10 cellular contexts compared by ENCODE assay signal in genomic region chr6:138088307-138088744, GRCh38. TPM values are rescaled to one million over a fixed set of nuclear protein-coding genes. Genes with fewer than 3 reads are reported as not detected.
A peak's percentile ranks its signal among the peaks of the same experiment; 100 is the strongest.
DNase-seq lines count a peak whose midpoint lies in the region; ATAC-seq, FAIRE-seq and TF ChIP-seq lines count a peak whose summit lies in the region.
"Had no signal": no experiment of that assay in that cellular context is flagged by ENCODE, and none has a peak within 500 bp of the region (broad histone marks: within the 10 kb centered on the region; RNA-seq: fewer than 3 reads in every experiment).

No MANE protein-coding gene starts in this region.

- peak overlapping the region in 3 of 4 donors; percentile 31 to 74 (median 67) for H3K27ac ChIP-seq in gastroesophageal sphincter

- no peak for FAIRE-seq in urothelium cell line (lab: Jason Lieb, UNC)

- TF ChIP-seq POLR2A in gastroesophageal sphincter (IDR thresholded peaks at IDR 0.05): no peak

- H3K4me3 ChIP-seq in gastroesophageal sphincter: no peak overlapping the region

- peaks cover 0 to 9% (median 4%) of the 10 kb centered on the region in 3 donors for H3K4me1 ChIP-seq in gastroesophageal sphincter

- H3K36me3 ChIP-seq in gastroesophageal sphincter: peaks cover 0 to 27% of the 10 kb centered on the region in 2 donors

- in situ Hi-C loops in SK-MEL-5 (cut with HindIII; ENCODE audit: low pct_unique_long_range_greater_than_20kb, low sequenced_read_pairs): no loop called here

- H3K9me3 ChIP-seq in gastroesophageal sphincter: no peaks in the 10 kb centered on the region

- peak; percentile 23 for DNase-seq in NCI-H2107 treated with DMSO at 0.1 percent for 48 hours (lab: John Stamatoyannopoulos, UW; ENCODE audit: unreplicated experiment)
- DNase-seq in NCI-H2107 (lab: John Stamatoyannopoulos, UW): no peak
- peak; percentile 62 for DNase-seq in SK-MEL-5 (ENCODE audit: low read depth, low spot score)
- peak; percentile 35 for DNase-seq in urothelium cell line (ENCODE audit: low spot score)
- no peak for DNase-seq in NCI-H2029 treated with DMSO at 0.1 percent for 48 hours (lab: John Stamatoyannopoulos, UW)
- DNase-seq in stimulated activated CD4-positive, alpha-beta T cell treated with anti-CD3 and anti-CD28 coated beads, Interleukin-4, amount 100 ng/mL, for 24 hours: no peak
- DNase-seq: head of caudate nucleus, NCI-H187 treated with DMSO at 0.1 percent for 48 hours had no signal

- WGBS in gastroesophageal sphincter (ENCODE audit: low coverage in 1 of 2), 2 donors: 11 to 14% methylated on average over 4 of the region's 4 CpGs

- ATAC-seq in gastroesophageal sphincter (peak; percentile 57), GM19023 (IDR thresholded peaks at IDR 0.05; ENCODE audit: unreplicated experiment) (no peak)

- no peak for TF ChIP-seq CTCF in gastroesophageal sphincter (IDR thresholded peaks at IDR 0.05)

- no peak for TF ChIP-seq EP300 in gastroesophageal sphincter (IDR thresholded peaks at IDR 0.05)

- no peaks in the 10 kb centered on the region for H3K27me3 ChIP-seq in gastroesophageal sphincter

RNA-seq across cellular contexts. Expression of gene PERP, which starts 18.9 kb away (rescaled TPM):
- 33.1 and 38.0 TPM in 2 replicates for total RNA-seq in SK-MEL-5 (2014; rRNA removed; shearing (Covaris generic))
- 56.7 and 60.9 TPM in 2 replicates for polyA plus RNA-seq in SK-MEL-5 (2015; cell fraction: cytosol; rRNA removed)
- polyA plus RNA-seq in SK-MEL-5 (2015; cell fraction: nucleus; rRNA removed): 6.9 and 8.4 TPM in 2 replicates
- 100 to 1,000 TPM in 1 of 4 donors, 10 to 100 TPM in 3; 20.7 to 155 (median 60.6) TPM for total RNA-seq in gastroesophageal sphincter

Comparison
In these comparisons a context has a peak if more than half of its experiments do, and no peak if none do; other contexts are left out.
1. DNase-seq: peak in NCI-H2107 treated with DMSO at 0.1 percent for 48 hours (single experiment), SK-MEL-5 (single experiment) and urothelium cell line (single experiment); none in NCI-H2107 (single experiment), NCI-H2029 treated with DMSO at 0.1 percent for 48 hours (single experiment) and stimulated activated CD4-positive, alpha-beta T cell treated with anti-CD3 and anti-CD28 coated beads, Interleukin-4, amount 100 ng/mL, for 24 hours (single experiment).